In the genomic region with DNA sequence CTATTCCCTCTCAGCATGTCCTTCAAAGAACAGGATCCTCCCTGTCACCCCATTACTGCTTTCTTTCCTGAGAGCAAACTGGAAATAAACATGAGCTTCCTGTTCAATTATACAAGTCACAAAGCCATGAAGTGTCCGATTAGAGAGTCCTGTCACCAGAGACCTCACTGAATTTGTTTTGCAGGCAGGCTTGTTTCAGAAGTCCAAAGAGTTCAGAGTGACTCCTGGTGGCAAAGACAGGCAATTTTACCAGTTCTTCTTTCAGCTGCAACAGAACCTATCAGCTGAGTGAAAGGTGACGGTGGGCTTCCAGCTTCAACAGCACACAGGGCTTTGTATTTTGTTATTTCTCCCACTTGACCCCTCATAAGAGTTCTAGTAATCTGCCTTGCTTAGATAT, we compare ENCODE assay signal across 10 cellular contexts. TPM values are rescaled to one million over a fixed set of nuclear protein-coding genes. Genes with fewer than 3 reads are reported as not detected.
A peak's percentile ranks its signal among the peaks of the same experiment; 100 is the strongest.
DNase-seq lines count a peak whose midpoint lies in the region; ATAC-seq, FAIRE-seq and TF ChIP-seq lines count a peak whose summit lies in the region.
"Had no signal": no experiment of that assay in that cellular context is flagged by ENCODE, and none has a peak within 500 bp of the region (broad histone marks: within the 10 kb centered on the region; RNA-seq: fewer than 3 reads in every experiment).

No MANE protein-coding gene starts in this region.

- H3K4me3 ChIP-seq in spleen (no peak overlapping the region), small intestine (ENCODE audit: low read depth in 1 of 2, low read length in 2 of 2) (no peak overlapping the region)

- no peak for ATAC-seq in activated CD8-positive, alpha-beta T cell treated with anti-CD3 and anti-CD28 coated beads, Interleukin-2, amount 10 ng/mL, durations not matched to agents 7 days and 5 days
- no peak for ATAC-seq in activated CD8-positive, alpha-beta T cell treated with anti-CD3 and anti-CD28 coated beads for 36 hours
- ATAC-seq in T-helper 17 cell, result no peak
- no peak for ATAC-seq in GM21717 (IDR thresholded peaks at IDR 0.05; ENCODE audit: unreplicated experiment)

- POLR2A ChIA-PET in activated CD8-positive, alpha-beta T cell treated with anti-CD3 and anti-CD28 coated beads, Interleukin-2, amount 10 ng/mL, durations not matched to agents 7 days and 5 days (lab: Charles Lee), result no interaction called here
- POLR2A ChIA-PET in activated CD8-positive, alpha-beta T cell treated with anti-CD3 and anti-CD28 coated beads for 36 hours (lab: Charles Lee), result interaction anchor here (1.2 kb wide), 1 partner anchor 13 kb away, joined by 4 read pairs; no protein-coding TSS in a partner anchor

- H3K36me3 Mint-ChIP-seq in activated CD8-positive, alpha-beta T cell treated with anti-CD3 and anti-CD28 coated beads, Interleukin-2, amount 10 ng/mL, durations not matched to agents 7 days and 5 days (ENCODE audit: low read depth), result peaks cover 50% of the 10 kb centered on the region
- peaks cover 46% of the 10 kb centered on the region for H3K36me3 Mint-ChIP-seq in activated CD8-positive, alpha-beta T cell treated with anti-CD3 and anti-CD28 coated beads for 36 hours (ENCODE audit: low read depth)
- peaks cover 6% of the 10 kb centered on the region for H3K36me3 Mint-ChIP-seq in T-helper 17 cell (ENCODE audit: low read depth)
- H3K36me3 Mint-ChIP-seq in activated CD4-positive, alpha-beta T cell treated with anti-CD3 and anti-CD28 coated beads, Interleukin-2, amount 10 ng/mL, durations not matched to agents 24 days and 14 days (ENCODE audit: low read depth), result peaks cover 56% of the 10 kb centered on the region

- peak overlapping the region in 5 of 8 donors; percentile 5 to 55 (median 40) for H3K27ac ChIP-seq in spleen
- H3K27ac ChIP-seq in small intestine (ENCODE audit: low read depth in 1 of 2, low read length in 1 of 2), result no peak overlapping the region

- TF ChIP-seq POLR2A in spleen (IDR thresholded peaks at IDR 0.05), result no peak

- WGBS in spleen, 5 donors, result 31 to 58% (median 39%) methylated on average over 2 of the region's 2 CpGs
- 22 to 41% (median 35%) methylated on average over 2 of the region's 2 CpGs for WGBS in small intestine, 3 donors

- peaks cover 0 to 35% (median 17%) of the 10 kb centered on the region in 6 donors for H3K36me3 ChIP-seq in spleen
- peaks cover 0 to 3% of the 10 kb centered on the region in 2 donors for H3K36me3 ChIP-seq in small intestine (ENCODE audit: control insufficient read depth in 2 of 2, insufficient read depth in 2 of 2, low read length in 2 of 2)

- CTCF ChIA-PET in activated CD8-positive, alpha-beta T cell treated with anti-CD3 and anti-CD28 coated beads, Interleukin-2, amount 10 ng/mL, durations not matched to agents 7 days and 5 days (lab: Charles Lee), result interaction anchor here (0.7 to 1.6 kb wide), 4 partner anchors 13 to 147 kb away, joined by 4 read pairs; no protein-coding TSS in a partner anchor
- CTCF ChIA-PET in activated CD8-positive, alpha-beta T cell treated with anti-CD3 and anti-CD28 coated beads for 36 hours (lab: Charles Lee), result interaction anchor here (0.8 to 1.6 kb wide), 3 partner anchors 13 to 69 kb away, joined by 4 to 5 read pairs (median 5); no protein-coding TSS in a partner anchor

- peaks cover 0 to 40% (median 19%) of the 10 kb centered on the region in 6 donors for H3K4me1 ChIP-seq in spleen
- no peaks in the 10 kb centered on the region for H3K4me1 ChIP-seq in small intestine (ENCODE audit: control insufficient read depth in 2 of 2, insufficient read depth in 1 of 2, low read depth in 1 of 2, low read length in 1 of 2)

- H3K27me3 ChIP-seq in spleen (replicated peaks in 1 of 7) (no peaks in the 10 kb centered on the region), small intestine (ENCODE audit: control insufficient read depth in 2 of 2, insufficient read depth in 2 of 2, low read length in 2 of 2) (no peaks in the 10 kb centered on the region)

- H3K9me3 ChIP-seq in T-helper 17 cell (ENCODE audit: control insufficient read depth, low read length, poor library complexity, severe bottlenecking) (no peaks in the 10 kb centered on the region), spleen (peaks cover 0 to 15% (median 0%) of the 10 kb centered on the region in 8 donors), small intestine (ENCODE audit: control insufficient read depth, low read depth) (no peaks in the 10 kb centered on the region)

- peak overlapping the region; percentile 43 for H3K27ac Mint-ChIP-seq in activated CD8-positive, alpha-beta T cell treated with anti-CD3 and anti-CD28 coated beads, Interleukin-2, amount 10 ng/mL, durations not matched to agents 7 days and 5 days
- no peak overlapping the region for H3K27ac Mint-ChIP-seq in activated CD8-positive, alpha-beta T cell treated with anti-CD3 and anti-CD28 coated beads for 36 hours
- peak overlapping the region; percentile 73 for H3K27ac Mint-ChIP-seq in T-helper 17 cell
- no peak overlapping the region for H3K27ac Mint-ChIP-seq in activated CD4-positive, alpha-beta T cell treated with anti-CD3 and anti-CD28 coated beads, Interleukin-2, amount 10 ng/mL, durations not matched to agents 24 days and 14 days
- H3K27ac Mint-ChIP-seq: CD4-positive, alpha-beta T cell had no signal

- no peak for FAIRE-seq in small intestine (lab: Jason Lieb, UNC)

- H3K4me3 Mint-ChIP-seq in activated CD8-positive, alpha-beta T cell treated with anti-CD3 and anti-CD28 coated beads, Interleukin-2, amount 10 ng/mL, durations not matched to agents 7 days and 5 days, result no peak overlapping the region
- H3K4me3 Mint-ChIP-seq in activated CD8-positive, alpha-beta T cell treated with anti-CD3 and anti-CD28 coated beads for 36 hours, result no peak overlapping the region
- no peak overlapping the region for H3K4me3 Mint-ChIP-seq in T-helper 17 cell
- H3K4me3 Mint-ChIP-seq in activated CD4-positive, alpha-beta T cell treated with anti-CD3 and anti-CD28 coated beads, Interleukin-2, amount 10 ng/mL, durations not matched to agents 24 days and 14 days, result no peak overlapping the region
- H3K4me3 Mint-ChIP-seq: CD4-positive, alpha-beta T cell had no signal

- no peaks in the 10 kb centered on the region for H3K9me3 Mint-ChIP-seq in activated CD8-positive, alpha-beta T cell treated with anti-CD3 and anti-CD28 coated beads, Interleukin-2, amount 10 ng/mL, durations not matched to agents 7 days and 5 days (ENCODE audit: insufficient read depth)
- H3K9me3 Mint-ChIP-seq in activated CD8-positive, alpha-beta T cell treated with anti-CD3 and anti-CD28 coated beads for 36 hours, result no peaks in the 10 kb centered on the region
- H3K9me3 Mint-ChIP-seq in activated CD4-positive, alpha-beta T cell treated with anti-CD3 and anti-CD28 coated beads, Interleukin-2, amount 10 ng/mL, durations not matched to agents 24 days and 14 days, result no peaks in the 10 kb centered on the region
- H3K9me3 Mint-ChIP-seq: CD4-positive, alpha-beta T cell had no signal

- no peaks in the 10 kb centered on the region for H3K27me3 Mint-ChIP-seq in activated CD8-positive, alpha-beta T cell treated with anti-CD3 and anti-CD28 coated beads, Interleukin-2, amount 10 ng/mL, durations not matched to agents 7 days and 5 days (ENCODE audit: low read depth)
- no peaks in the 10 kb centered on the region for H3K27me3 Mint-ChIP-seq in activated CD8-positive, alpha-beta T cell treated with anti-CD3 and anti-CD28 coated beads for 36 hours
- H3K27me3 Mint-ChIP-seq in T-helper 17 cell, result no peaks in the 10 kb centered on the region
- H3K27me3 Mint-ChIP-seq in activated CD4-positive, alpha-beta T cell treated with anti-CD3 and anti-CD28 coated beads, Interleukin-2, amount 10 ng/mL, durations not matched to agents 24 days and 14 days, result no peaks in the 10 kb centered on the region
- H3K27me3 Mint-ChIP-seq: CD4-positive, alpha-beta T cell had no signal

- peaks cover 40% of the 10 kb centered on the region for H3K4me1 Mint-ChIP-seq in activated CD8-positive, alpha-beta T cell treated with anti-CD3 and anti-CD28 coated beads, Interleukin-2, amount 10 ng/mL, durations not matched to agents 7 days and 5 days (ENCODE audit: low read depth)
- H3K4me1 Mint-ChIP-seq in activated CD8-positive, alpha-beta T cell treated with anti-CD3 and anti-CD28 coated beads for 36 hours (ENCODE audit: low read depth), result peaks cover 39% of the 10 kb centered on the region
- peaks cover 25% of the 10 kb centered on the region for H3K4me1 Mint-ChIP-seq in T-helper 17 cell
- H3K4me1 Mint-ChIP-seq in activated CD4-positive, alpha-beta T cell treated with anti-CD3 and anti-CD28 coated beads, Interleukin-2, amount 10 ng/mL, durations not matched to agents 24 days and 14 days, result peaks cover 35% of the 10 kb centered on the region

- DNase-seq in activated CD8-positive, alpha-beta T cell treated with anti-CD3 and anti-CD28 coated beads, Interleukin-2, amount 10 ng/mL, durations not matched to agents 7 days and 5 days, result no peak
- no peak for DNase-seq in activated CD8-positive, alpha-beta T cell treated with anti-CD3 and anti-CD28 coated beads for 36 hours
- no peak for DNase-seq in T-helper 17 cell
- DNase-seq in glomerular visceral epithelial cell (ENCODE audit: extremely low spot score), result peak; percentile 9
- DNase-seq in spleen, result no peak
- no peak for DNase-seq in activated CD4-positive, alpha-beta T cell treated with anti-CD3 and anti-CD28 coated beads, Interleukin-2, amount 10 ng/mL, durations not matched to agents 24 days and 14 days
- DNase-seq in small intestine, result no peak
- DNase-seq: CD4-positive, alpha-beta T cell; stimulated activated CD4-positive, alpha-beta T cell treated with anti-CD3 and anti-CD28 coated beads, Interleukin-12 subunit alpha, Interleukin-12 subunit beta, amount 100 ng/mL, for 4 hours had no signal

- no peak for TF ChIP-seq CTCF in activated CD8-positive, alpha-beta T cell treated with anti-CD3 and anti-CD28 coated beads for 36 hours (IDR thresholded peaks at IDR 0.05)
- TF ChIP-seq CTCF in spleen (IDR thresholded peaks at IDR 0.05 in 8 of 11, conservative IDR thresholded peaks at IDR 0.05 in 3 of 11), result peak in 9 of 11 experiments; percentile 0 to 42 (median 31)

- intact Hi-C loops in activated CD8-positive, alpha-beta T cell treated with anti-CD3 and anti-CD28 coated beads for 36 hours (cut with micrococcal nuclease), result no loop called here
- intact Hi-C loops in spleen (cut with DNase I; ENCODE audit: low total_unique reads), result no loop called here
- intact Hi-C loops in activated CD4-positive, alpha-beta T cell treated with anti-CD3 and anti-CD28 coated beads, Interleukin-2, amount 10 ng/mL, durations not matched to agents 24 days and 14 days (cut with micrococcal nuclease), result no loop called here

RNA-seq across cellular contexts. Expression of a gene that starts 6.4 kb away (rescaled TPM):
- total RNA-seq in activated CD8-positive, alpha-beta T cell treated with anti-CD3 and anti-CD28 coated beads, Interleukin-2, amount 10 ng/mL, durations not matched to agents 7 days and 5 days, result 10 to 100 TPM; 56.9 to 58.7 TPM
- 10 to 100 TPM; 67.6 to 73.2 TPM for total RNA-seq in activated CD8-positive, alpha-beta T cell treated with anti-CD3 and anti-CD28 coated beads for 36 hours
- total RNA-seq in T-helper 17 cell (10 to 100 TPM; 33.0 to 33.2 TPM), spleen (10 to 100 TPM; 25.5 to 50.0 (median 31.1) TPM)
- polyA plus RNA-seq in spleen (10 to 100 TPM; 10.3 to 23.0 (median 14.5) TPM), small intestine (10 to 100 TPM in 2 of 3 donors, 1 to 10 TPM in 1; 8.7 to 20.7 (median 11.6) TPM)
- 104 and 112 TPM in 2 replicates for total RNA-seq in activated CD4-positive, alpha-beta T cell treated with anti-CD3 and anti-CD28 coated beads, Interleukin-2, amount 10 ng/mL, durations not matched to agents 24 days and 14 days

RNA-seq across cellular contexts. Expression of a gene that starts 14.2 kb away (rescaled TPM):
- 10 to 100 TPM; 11.5 to 13.1 TPM for total RNA-seq in activated CD8-positive, alpha-beta T cell treated with anti-CD3 and anti-CD28 coated beads, Interleukin-2, amount 10 ng/mL, durations not matched to agents 7 days and 5 days
- 1 to 10 TPM; 1.6 to 2.1 TPM for total RNA-seq in activated CD8-positive, alpha-beta T cell treated with anti-CD3 and anti-CD28 coated beads for 36 hours
- total RNA-seq in T-helper 17 cell (10 to 100 TPM; 17.7 to 25.3 TPM), spleen (100 to 1,000 TPM in 6 of 7 donors, 10 to 100 TPM in 1; 98.2 to 180 (median 117) TPM)
- polyA plus RNA-seq in spleen (10 to 100 TPM; 25.3 to 85.8 (median 57.5) TPM), small intestine (1 to 10 TPM in 2 of 3 donors, under 1 TPM in 1; 0.45 to 5.5 (median 4.1) TPM)
- total RNA-seq in activated CD4-positive, alpha-beta T cell treated with anti-CD3 and anti-CD28 coated beads, Interleukin-2, amount 10 ng/mL, durations not matched to agents 24 days and 14 days, result 4.0 and 4.4 TPM in 2 replicates

RNA-seq across cellular contexts. Expression of a gene that starts 15.1 kb away (rescaled TPM):
- 100 to 1,000 TPM; 148 to 156 TPM for total RNA-seq in activated CD8-positive, alpha-beta T cell treated with anti-CD3 and anti-CD28 coated beads, Interleukin-2, amount 10 ng/mL, durations not matched to agents 7 days and 5 days
- total RNA-seq in activated CD8-positive, alpha-beta T cell treated with anti-CD3 and anti-CD28 coated beads for 36 hours, result 100 to 1,000 TPM; 187 to 192 TPM
- total RNA-seq in T-helper 17 cell, result 100 to 1,000 TPM; 164 to 185 TPM
- 100 to 1,000 TPM in 5 of 7 donors, 10 to 100 TPM in 2; 83.0 to 133 (median 107) TPM for total RNA-seq in spleen
- 100 to 1,000 TPM; 201 to 274 (median 237) TPM for polyA plus RNA-seq in spleen
- total RNA-seq in activated CD4-positive, alpha-beta T cell treated with anti-CD3 and anti-CD28 coated beads, Interleukin-2, amount 10 ng/mL, durations not matched to agents 24 days and 14 days, result 174 and 194 TPM in 2 replicates
- 100 to 1,000 TPM; 131 to 221 (median 167) TPM for polyA plus RNA-seq in small intestine

RNA-seq across cellular contexts. Expression of a gene that starts 24.3 kb away (rescaled TPM):
- total RNA-seq in activated CD8-positive, alpha-beta T cell treated with anti-CD3 and anti-CD28 coated beads, Interleukin-2, amount 10 ng/mL, durations not matched to agents 7 days and 5 days, result under 1 TPM; 0.57 to 0.58 TPM
- under 1 TPM; 0.67 to 0.74 TPM for total RNA-seq in activated CD8-positive, alpha-beta T cell treated with anti-CD3 and anti-CD28 coated beads for 36 hours
- total RNA-seq in T-helper 17 cell (1 to 10 TPM in 1 of 2 donors, under 1 TPM in 1; 0.52 to 1.1 TPM), spleen (1 to 10 TPM in 1 of 7 donors, under 1 TPM in 6; 0.23 to 1.2 (median 0.60) TPM)
- polyA plus RNA-seq in spleen (under 1 TPM; 0.10 to 0.68 (median 0.61) TPM), small intestine (1 to 10 TPM in 1 of 3 donors, under 1 TPM in 1, not detected in 1; 0.27 to 3.0 TPM)
- 0.49 and 0.54 TPM in 2 replicates for total RNA-seq in activated CD4-positive, alpha-beta T cell treated with anti-CD3 and anti-CD28 coated beads, Interleukin-2, amount 10 ng/mL, durations not matched to agents 24 days and 14 days

Comparison
In these comparisons a context has a peak if more than half of its experiments do, and no peak if none do; other contexts are left out.
1. H3K27ac Mint-ChIP-seq: peak in activated CD8-positive, alpha-beta T cell treated with anti-CD3 and anti-CD28 coated beads, Interleukin-2, amount 10 ng/mL, durations not matched to agents 7 days and 5 days (single experiment) and T-helper 17 cell (single experiment); none in activated CD8-positive, alpha-beta T cell treated with anti-CD3 and anti-CD28 coated beads for 36 hours (single experiment) and activated CD4-positive, alpha-beta T cell treated with anti-CD3 and anti-CD28 coated beads, Interleukin-2, amount 10 ng/mL, durations not matched to agents 24 days and 14 days (single experiment).
2. H3K27ac ChIP-seq: peak in spleen (5 of 8); none in small intestine (0 of 2).